In genomic region chr10:61411651-61412050, GRCh38 we compare ENCODE assay signal across 19 cellular contexts. TPM values are rescaled to one million over a fixed set of nuclear protein-coding genes. Genes with fewer than 3 reads are reported as not detected.
"Had no signal": no experiment of that assay in that cellular context is flagged by ENCODE, and none has a peak within 500 bp of the region (broad histone marks: within the 10 kb centered on the region; RNA-seq: fewer than 3 reads in every experiment).

No MANE protein-coding gene starts in this region.

- H3K27me3 ChIP-seq: hepatocyte, spleen had no signal

- H3K4me1 ChIP-seq: parathyroid adenoma, psoas muscle had no signal

- H3K9ac ChIP-seq: parathyroid adenoma had no signal

- H3K36me3 ChIP-seq: thoracic aorta had no signal

- H3K4me2 ChIP-seq: hepatocyte had no signal

- H3K27ac ChIP-seq: hepatocyte, parathyroid adenoma, psoas muscle, spleen, thoracic aorta had no signal

- H2AFZ ChIP-seq: hepatocyte, parathyroid adenoma had no signal

- H3K9me3 ChIP-seq: psoas muscle, spleen, thoracic aorta had no signal

- DNase-seq: effector memory CD8-positive, alpha-beta T cell; kidney; left cardiac atrium; left ventricle myocardium superior; mesendoderm; naive thymus-derived CD4-positive, alpha-beta T cell; nephron progenitor cell; psoas muscle; spleen; stimulated activated CD4-positive, alpha-beta T cell treated with anti-CD3 and anti-CD28 coated beads, Interleukin-15, amount 100 ng/mL, for 24 hours; stimulated activated CD4-positive, alpha-beta T cell treated with anti-CD3 and anti-CD28 coated beads, Interleukin-1b, Interleukin-23, amount 100 ng/mL, for 48 hours; stimulated activated CD4-positive, alpha-beta T cell treated with anti-CD3 and anti-CD28 coated beads, Interleukin-4, amount 100 ng/mL, for 24 hours; trophoblast cell had no signal

- FAIRE-seq: kidney, urothelium cell line had no signal

- H3K4me3 ChIP-seq: hepatocyte, lung, psoas muscle, spleen, thoracic aorta had no signal

- H3K79me2 ChIP-seq: hepatocyte, parathyroid adenoma had no signal

RNA-seq across cellular contexts. Expression of gene TMEM26, which starts 41.5 kb away (rescaled TPM):
- total RNA-seq: mononuclear cell had no signal
- polyA plus RNA-seq: naive thymus-derived CD4-positive, alpha-beta T cell had no signal
